ENCODE assay signal across 21 cellular contexts in genomic region chr4:156255205-156255604, GRCh38.
A peak's percentile ranks its signal among the peaks of the same experiment; 100 is the strongest.
DNase-seq lines count a peak whose midpoint lies in the region; FAIRE-seq and TF ChIP-seq lines count a peak whose summit lies in the region.
"Had no signal": no experiment of that assay in that cellular context is flagged by ENCODE, and none has a peak within 500 bp of the region (broad histone marks: within the 10 kb centered on the region; RNA-seq: fewer than 3 reads in every experiment).

No MANE protein-coding gene starts in this region.

- H3K27ac ChIP-seq in cingulate gyrus (ENCODE audit: low read depth, low read length) (peak overlapping the region; percentile 2), mesenchymal stem cell (ENCODE audit: low read length, poor library complexity, severe bottlenecking) (no peak overlapping the region), vagina (no peak overlapping the region)
- H3K27ac ChIP-seq: adrenal gland, GM23248, pancreas, sigmoid colon, SJCRH30, tibial nerve had no signal

- no peak overlapping the region for H3K4ac ChIP-seq in mesenchymal stem cell (ENCODE audit: low read depth in 1 of 2, low read length in 2 of 2)

- H3K27me3 ChIP-seq in mesenchymal stem cell (ENCODE audit: control insufficient read depth in 1 of 2, insufficient read depth in 1 of 2, low read length in 2 of 2) (no peaks in the 10 kb centered on the region), vagina (no peaks in the 10 kb centered on the region)
- H3K27me3 ChIP-seq: adrenal gland, pancreas, sigmoid colon, SJCRH30, tibial nerve had no signal

- no peak overlapping the region for H3K18ac ChIP-seq in mesenchymal stem cell (ENCODE audit: low read depth in 1 of 2, low read length in 2 of 2)

- no peak overlapping the region for H3K9ac ChIP-seq in mesenchymal stem cell (ENCODE audit: low read length)
- H3K9ac ChIP-seq: GM23248 had no signal

- no peak overlapping the region for H3K14ac ChIP-seq in mesenchymal stem cell (ENCODE audit: low read length in 2 of 2)

- no peaks in the 10 kb centered on the region for H3K4me1 Mint-ChIP-seq in activated CD4-positive, alpha-beta memory T cell treated with anti-CD3 and anti-CD28 coated beads for 36 hours (ENCODE audit: low read depth)
- H3K4me1 Mint-ChIP-seq: CD8-positive, alpha-beta memory T cell had no signal

- H3K9me3 Mint-ChIP-seq in activated CD4-positive, alpha-beta memory T cell treated with anti-CD3 and anti-CD28 coated beads for 36 hours: no peaks in the 10 kb centered on the region

- TF ChIP-seq POLR2A in vagina (IDR thresholded peaks at IDR 0.05): no peak

- no peak overlapping the region for H2BK5ac ChIP-seq in mesenchymal stem cell (ENCODE audit: low read depth, low read length, poor library complexity, severe bottlenecking)

- H3K36me3 Mint-ChIP-seq in activated CD4-positive, alpha-beta memory T cell treated with anti-CD3 and anti-CD28 coated beads for 36 hours: no peaks in the 10 kb centered on the region
- H3K36me3 Mint-ChIP-seq: CD8-positive, alpha-beta memory T cell had no signal

- H3K4me2 ChIP-seq in mesenchymal stem cell (ENCODE audit: low read length, poor library complexity, severe bottlenecking): no peak overlapping the region

- FAIRE-seq in frontal cortex (lab: Jason Lieb, UNC): no peak
- FAIRE-seq: pancreas had no signal

- no peak overlapping the region for H4K91ac ChIP-seq in mesenchymal stem cell (ENCODE audit: low read length)

- CTCF ChIA-PET in activated CD4-positive, alpha-beta memory T cell treated with anti-CD3 and anti-CD28 coated beads for 36 hours (lab: Charles Lee): no interaction called here

- H2BK15ac ChIP-seq in mesenchymal stem cell (ENCODE audit: low read depth, poor library complexity, severe bottlenecking): no peak overlapping the region

- no peak overlapping the region for H3K27ac Mint-ChIP-seq in activated CD4-positive, alpha-beta memory T cell treated with anti-CD3 and anti-CD28 coated beads for 36 hours
- H3K27ac Mint-ChIP-seq: CD8-positive, alpha-beta memory T cell; T-helper 1 cell treated with Interleukin-12 subunit alpha and Interleukin-12 subunit beta and Interleukin-4 antibody, amounts not matched to agents 30 μg/mL and 1 μg/mL, for 36 hours had no signal

- DNase-seq in NCI-H1092 (lab: John Stamatoyannopoulos, UW) (peak; percentile 82), NCI-H2029 treated with DMSO at 0.1 percent for 48 hours (lab: John Stamatoyannopoulos, UW) (peak; percentile 26), mesenchymal stem cell (peak; percentile 36), vagina (ENCODE audit: extremely low spot score in 2 of 2) (no peak), D341Med (ENCODE audit: low spot score) (no peak), frontal cortex (ENCODE audit: low spot score in 2 of 2) (no peak)
- DNase-seq in activated CD4-positive, alpha-beta memory T cell treated with anti-CD3 and anti-CD28 coated beads for 36 hours: no peak
- DNase-seq: activated gamma-delta T cell; adrenal gland; CD8-positive, alpha-beta memory T cell; GM23248; KG1; left ventricle myocardium superior; NCI-H82; pancreas; sigmoid colon; SJCRH30; stimulated activated naive CD4-positive, alpha-beta T cell treated with Interleukin-2 at 50 U/mL for 16 hours had no signal

- no peak overlapping the region for H2AK5ac ChIP-seq in mesenchymal stem cell (ENCODE audit: low read length, severe bottlenecking)

- H2BK120ac ChIP-seq in mesenchymal stem cell (ENCODE audit: low read depth, low read length): no peak overlapping the region

- H3K4me3 ChIP-seq in mesenchymal stem cell (ENCODE audit: insufficient read depth in 1 of 2, low read depth in 1 of 2, low read length in 2 of 2) (no peak overlapping the region), vagina (no peak overlapping the region)
- H3K4me3 ChIP-seq: adrenal gland, GM23248, pancreas, sigmoid colon, SJCRH30, tibial nerve had no signal

- H3K4me1 ChIP-seq in mesenchymal stem cell (ENCODE audit: control insufficient read depth, insufficient read depth, low read depth, low read length) (no peaks in the 10 kb centered on the region), vagina (no peaks in the 10 kb centered on the region)
- H3K4me1 ChIP-seq: adrenal gland, pancreas, sigmoid colon, SJCRH30, tibial nerve had no signal

- no peaks in the 10 kb centered on the region for H3K36me3 ChIP-seq in mesenchymal stem cell (ENCODE audit: control insufficient read depth in 1 of 2, insufficient read depth in 2 of 2, low read depth in 1 of 2, low read length in 2 of 2)
- no peaks in the 10 kb centered on the region for H3K36me3 ChIP-seq in vagina
- H3K36me3 ChIP-seq: adrenal gland, pancreas, sigmoid colon, SJCRH30, tibial nerve had no signal

- intact Hi-C loops in activated CD4-positive, alpha-beta memory T cell treated with anti-CD3 and anti-CD28 coated beads for 36 hours (cut with micrococcal nuclease): no loop called here
- intact Hi-C loops in vagina (cut with DNase I): no loop called here

- POLR2A ChIA-PET in activated CD4-positive, alpha-beta memory T cell treated with anti-CD3 and anti-CD28 coated beads for 36 hours (lab: Charles Lee): no interaction called here

- no peak overlapping the region for H4K8ac ChIP-seq in mesenchymal stem cell (ENCODE audit: low read length)

- WGBS in mesenchymal stem cell: 39% methylated on average over 1 of the region's 1 CpG

- TF ChIP-seq CTCF in vagina (IDR thresholded peaks at IDR 0.05): no peak

- no peaks in the 10 kb centered on the region for H3K9me3 ChIP-seq in mesenchymal stem cell (ENCODE audit: control insufficient read depth, low read length)
- H3K9me3 ChIP-seq in vagina: no peaks in the 10 kb centered on the region
- H3K9me3 ChIP-seq: adrenal gland, pancreas, sigmoid colon, SJCRH30, tibial nerve had no signal

- H3K23ac ChIP-seq in mesenchymal stem cell (ENCODE audit: low read length in 2 of 2): no peak overlapping the region

- H3K79me1 ChIP-seq in mesenchymal stem cell (replicated peaks; ENCODE audit: low read length, poor library complexity, severe bottlenecking): no peaks in the 10 kb centered on the region

- H3K27me3 Mint-ChIP-seq in activated CD4-positive, alpha-beta memory T cell treated with anti-CD3 and anti-CD28 coated beads for 36 hours: no peaks in the 10 kb centered on the region
- H3K27me3 Mint-ChIP-seq: CD8-positive, alpha-beta memory T cell had no signal

- no peak overlapping the region for H2AFZ ChIP-seq in mesenchymal stem cell (ENCODE audit: low read depth, low read length)
- H2AFZ ChIP-seq: GM23248 had no signal

- no peak overlapping the region for H3K4me3 Mint-ChIP-seq in activated CD4-positive, alpha-beta memory T cell treated with anti-CD3 and anti-CD28 coated beads for 36 hours
- H3K4me3 Mint-ChIP-seq: CD8-positive, alpha-beta memory T cell; T-helper 1 cell treated with Interleukin-12 subunit alpha and Interleukin-12 subunit beta and Interleukin-4 antibody, amounts not matched to agents 30 μg/mL and 1 μg/mL, for 36 hours had no signal

- no peak overlapping the region for H2BK12ac ChIP-seq in mesenchymal stem cell (ENCODE audit: low read length in 2 of 2)

Comparison
In these comparisons a context has a peak if more than half of its experiments do, and no peak if none do; other contexts are left out.
1. DNase-seq: peak in NCI-H1092 (single experiment), NCI-H2029 treated with DMSO at 0.1 percent for 48 hours (single experiment) and mesenchymal stem cell (single experiment); none in activated CD4-positive, alpha-beta memory T cell treated with anti-CD3 and anti-CD28 coated beads for 36 hours (single experiment), vagina (0 of 2), D341Med (single experiment) and frontal cortex (0 of 2).